In genomic region chr18:4230450-4231168, GRCh38 we compare ENCODE assay signal across 1 cellular context.
TF ChIP-seq lines count a peak whose summit lies in the region.

No MANE protein-coding gene starts in this region.

TF ChIP-seq in GM12878, 131 proteins besides CTCF, POLR2A, EP300 and RAD21 (continued from another document):
- TF ChIP-seq IRF5 (IDR thresholded peaks at IDR 0.05; ENCODE audit: borderline replicate concordance) (no peak), EZH2 (IDR thresholded peaks at IDR 0.05; ENCODE audit: borderline replicate concordance, control insufficient read depth, low read depth, low read length) (no peak), TAF1 (IDR thresholded peaks at IDR 0.05; ENCODE audit: borderline replicate concordance, low read depth, low read length) (no peak), HDAC2 (IDR thresholded peaks at IDR 0.05) (no peak)
TF ChIP-seq in GM12878: peak in this region for 11.
